ENCODE assay signal across 1 cellular context in the genomic region with DNA sequence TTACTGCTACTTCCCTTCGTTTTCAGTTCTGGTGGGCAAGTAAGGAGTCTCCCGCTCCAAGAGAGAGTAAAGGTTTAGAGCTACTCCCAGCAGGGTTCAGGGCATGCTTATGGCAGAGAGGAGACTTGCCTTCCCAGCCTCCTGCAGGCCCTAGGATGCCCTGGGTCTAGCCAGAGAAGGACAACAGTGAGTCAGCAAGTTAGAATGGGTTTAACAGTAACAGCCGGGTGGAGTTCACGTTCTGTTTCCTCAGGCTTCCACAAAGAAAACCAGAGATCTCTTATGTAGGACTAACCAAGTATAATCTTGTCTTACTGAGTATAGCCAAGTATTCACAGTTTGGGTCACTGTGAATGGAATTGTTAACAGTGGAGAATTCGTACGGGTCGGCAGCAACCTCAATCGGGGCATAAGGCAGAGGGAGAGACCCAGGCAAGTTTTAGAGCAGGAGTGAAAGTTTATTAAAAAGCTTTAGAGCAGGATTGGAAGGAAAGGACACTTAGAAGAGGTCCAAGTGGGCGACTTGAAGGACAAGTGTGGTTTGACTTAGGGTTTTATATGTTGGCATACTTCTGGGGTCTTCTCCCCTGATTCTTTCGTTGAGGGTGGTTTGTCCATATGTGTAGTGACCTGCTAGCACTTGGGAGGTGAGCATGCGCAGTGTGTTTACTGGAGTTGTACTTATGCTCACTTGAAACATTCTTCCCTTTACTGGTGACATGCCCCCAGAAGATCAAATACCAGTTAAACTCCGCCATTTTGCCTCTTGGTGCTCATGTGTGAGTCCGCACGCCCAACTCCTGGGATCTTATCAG.
TF ChIP-seq lines count a peak whose summit lies in the region.

No MANE protein-coding gene starts in this region.

TF ChIP-seq in K562, 482 proteins besides CTCF, POLR2A, EP300 and RAD21 (continued from another document and continues in another):
- TF ChIP-seq, protein P1, sequence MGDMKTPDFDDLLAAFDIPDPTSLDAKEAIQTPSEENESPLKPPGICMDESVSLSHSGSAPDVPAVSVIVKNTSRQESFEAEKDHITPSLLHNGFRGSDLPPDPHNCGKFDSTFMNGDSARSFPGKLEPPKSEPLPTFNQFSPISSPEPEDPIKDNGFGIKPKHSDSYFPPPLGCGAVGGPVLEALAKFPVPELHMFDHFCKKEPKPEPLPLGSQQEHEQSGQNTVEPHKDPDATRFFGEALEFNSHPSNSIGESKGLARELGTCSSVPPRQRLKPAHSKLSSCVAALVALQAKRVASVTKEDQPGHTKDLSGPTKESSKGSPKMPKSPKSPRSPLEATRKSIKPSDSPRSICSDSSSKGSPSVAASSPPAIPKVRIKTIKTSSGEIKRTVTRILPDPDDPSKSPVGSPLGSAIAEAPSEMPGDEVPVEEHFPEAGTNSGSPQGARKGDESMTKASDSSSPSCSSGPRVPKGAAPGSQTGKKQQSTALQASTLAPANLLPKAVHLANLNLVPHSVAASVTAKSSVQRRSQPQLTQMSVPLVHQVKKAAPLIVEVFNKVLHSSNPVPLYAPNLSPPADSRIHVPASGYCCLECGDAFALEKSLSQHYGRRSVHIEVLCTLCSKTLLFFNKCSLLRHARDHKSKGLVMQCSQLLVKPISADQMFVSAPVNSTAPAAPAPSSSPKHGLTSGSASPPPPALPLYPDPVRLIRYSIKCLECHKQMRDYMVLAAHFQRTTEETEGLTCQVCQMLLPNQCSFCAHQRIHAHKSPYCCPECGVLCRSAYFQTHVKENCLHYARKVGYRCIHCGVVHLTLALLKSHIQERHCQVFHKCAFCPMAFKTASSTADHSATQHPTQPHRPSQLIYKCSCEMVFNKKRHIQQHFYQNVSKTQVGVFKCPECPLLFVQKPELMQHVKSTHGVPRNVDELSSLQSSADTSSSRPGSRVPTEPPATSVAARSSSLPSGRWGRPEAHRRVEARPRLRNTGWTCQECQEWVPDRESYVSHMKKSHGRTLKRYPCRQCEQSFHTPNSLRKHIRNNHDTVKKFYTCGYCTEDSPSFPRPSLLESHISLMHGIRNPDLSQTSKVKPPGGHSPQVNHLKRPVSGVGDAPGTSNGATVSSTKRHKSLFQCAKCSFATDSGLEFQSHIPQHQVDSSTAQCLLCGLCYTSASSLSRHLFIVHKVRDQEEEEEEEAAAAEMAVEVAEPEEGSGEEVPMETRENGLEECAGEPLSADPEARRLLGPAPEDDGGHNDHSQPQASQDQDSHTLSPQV (IDR thresholded peaks at IDR 0.05), result peak; percentile 98
- TF ChIP-seq, protein P2, sequence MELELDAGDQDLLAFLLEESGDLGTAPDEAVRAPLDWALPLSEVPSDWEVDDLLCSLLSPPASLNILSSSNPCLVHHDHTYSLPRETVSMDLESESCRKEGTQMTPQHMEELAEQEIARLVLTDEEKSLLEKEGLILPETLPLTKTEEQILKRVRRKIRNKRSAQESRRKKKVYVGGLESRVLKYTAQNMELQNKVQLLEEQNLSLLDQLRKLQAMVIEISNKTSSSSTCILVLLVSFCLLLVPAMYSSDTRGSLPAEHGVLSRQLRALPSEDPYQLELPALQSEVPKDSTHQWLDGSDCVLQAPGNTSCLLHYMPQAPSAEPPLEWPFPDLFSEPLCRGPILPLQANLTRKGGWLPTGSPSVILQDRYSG (tag; conservative IDR thresholded peaks at IDR 0.05; ENCODE audit: low read depth), result peak; percentile 74; the same call in 1 of the 2 replicates
- TF ChIP-seq, protein P3, sequence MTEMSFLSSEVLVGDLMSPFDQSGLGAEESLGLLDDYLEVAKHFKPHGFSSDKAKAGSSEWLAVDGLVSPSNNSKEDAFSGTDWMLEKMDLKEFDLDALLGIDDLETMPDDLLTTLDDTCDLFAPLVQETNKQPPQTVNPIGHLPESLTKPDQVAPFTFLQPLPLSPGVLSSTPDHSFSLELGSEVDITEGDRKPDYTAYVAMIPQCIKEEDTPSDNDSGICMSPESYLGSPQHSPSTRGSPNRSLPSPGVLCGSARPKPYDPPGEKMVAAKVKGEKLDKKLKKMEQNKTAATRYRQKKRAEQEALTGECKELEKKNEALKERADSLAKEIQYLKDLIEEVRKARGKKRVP (CRISPR knock-in tag; IDR thresholded peaks at IDR 0.05), result no peak
- TF ChIP-seq NRF1 (conservative IDR thresholded peaks at IDR 0.05 in 1 of 2, IDR thresholded peaks at IDR 0.05 in 1 of 2) (peak; percentile 90 to 92), FOXA1 (IDR thresholded peaks at IDR 0.05; ENCODE audit: borderline replicate concordance) (no peak), KLF6 (CRISPR knock-in tag; IDR thresholded peaks at IDR 0.05; ENCODE audit: borderline replicate concordance) (peak; percentile 44; the same call in 1 of the 2 replicates), ZZZ3 (IDR thresholded peaks at IDR 0.05) (no peak), YY1 (IDR thresholded peaks at IDR 0.05; ENCODE audit: borderline replicate concordance in 1 of 3, control insufficient read depth in 1 of 3, extremely low read depth in 1 of 3, insufficient read depth in 3 of 3, insufficient read length in 1 of 3, insufficient replicate concordance in 2 of 3, low read depth in 1 of 3, low read length in 2 of 3) (peak in 1 of 3 experiments; percentile 77), POLR2AphosphoS2 (IDR thresholded peaks at IDR 0.05; ENCODE audit: low read length) (no peak), POU5F1 (IDR thresholded peaks at IDR 0.05; ENCODE audit: borderline replicate concordance, low read depth, low read length, partially characterized antibody) (no peak), PHB2 (IDR thresholded peaks at IDR 0.05; ENCODE audit: low read depth) (no peak), TARDBP (IDR thresholded peaks at IDR 0.05) (0 out of 2 replicates have a peak, but pooled peaks have one; percentile 48), XRCC3 (IDR thresholded peaks at IDR 0.05) (no peak), NR2C2 (CRISPR knock-in tag; IDR thresholded peaks at IDR 0.05) (no peak), NR2C2 (tag; IDR thresholded peaks at IDR 0.05) (peak; percentile 77), HEY1 (CRISPR knock-in tag; IDR thresholded peaks at IDR 0.05; ENCODE audit: borderline replicate concordance) (no peak), HMGN3 (IDR thresholded peaks at IDR 0.05; ENCODE audit: borderline replicate concordance, extremely low read depth, insufficient read length, low read depth, low read length) (no peak)
- TF ChIP-seq, protein P4, sequence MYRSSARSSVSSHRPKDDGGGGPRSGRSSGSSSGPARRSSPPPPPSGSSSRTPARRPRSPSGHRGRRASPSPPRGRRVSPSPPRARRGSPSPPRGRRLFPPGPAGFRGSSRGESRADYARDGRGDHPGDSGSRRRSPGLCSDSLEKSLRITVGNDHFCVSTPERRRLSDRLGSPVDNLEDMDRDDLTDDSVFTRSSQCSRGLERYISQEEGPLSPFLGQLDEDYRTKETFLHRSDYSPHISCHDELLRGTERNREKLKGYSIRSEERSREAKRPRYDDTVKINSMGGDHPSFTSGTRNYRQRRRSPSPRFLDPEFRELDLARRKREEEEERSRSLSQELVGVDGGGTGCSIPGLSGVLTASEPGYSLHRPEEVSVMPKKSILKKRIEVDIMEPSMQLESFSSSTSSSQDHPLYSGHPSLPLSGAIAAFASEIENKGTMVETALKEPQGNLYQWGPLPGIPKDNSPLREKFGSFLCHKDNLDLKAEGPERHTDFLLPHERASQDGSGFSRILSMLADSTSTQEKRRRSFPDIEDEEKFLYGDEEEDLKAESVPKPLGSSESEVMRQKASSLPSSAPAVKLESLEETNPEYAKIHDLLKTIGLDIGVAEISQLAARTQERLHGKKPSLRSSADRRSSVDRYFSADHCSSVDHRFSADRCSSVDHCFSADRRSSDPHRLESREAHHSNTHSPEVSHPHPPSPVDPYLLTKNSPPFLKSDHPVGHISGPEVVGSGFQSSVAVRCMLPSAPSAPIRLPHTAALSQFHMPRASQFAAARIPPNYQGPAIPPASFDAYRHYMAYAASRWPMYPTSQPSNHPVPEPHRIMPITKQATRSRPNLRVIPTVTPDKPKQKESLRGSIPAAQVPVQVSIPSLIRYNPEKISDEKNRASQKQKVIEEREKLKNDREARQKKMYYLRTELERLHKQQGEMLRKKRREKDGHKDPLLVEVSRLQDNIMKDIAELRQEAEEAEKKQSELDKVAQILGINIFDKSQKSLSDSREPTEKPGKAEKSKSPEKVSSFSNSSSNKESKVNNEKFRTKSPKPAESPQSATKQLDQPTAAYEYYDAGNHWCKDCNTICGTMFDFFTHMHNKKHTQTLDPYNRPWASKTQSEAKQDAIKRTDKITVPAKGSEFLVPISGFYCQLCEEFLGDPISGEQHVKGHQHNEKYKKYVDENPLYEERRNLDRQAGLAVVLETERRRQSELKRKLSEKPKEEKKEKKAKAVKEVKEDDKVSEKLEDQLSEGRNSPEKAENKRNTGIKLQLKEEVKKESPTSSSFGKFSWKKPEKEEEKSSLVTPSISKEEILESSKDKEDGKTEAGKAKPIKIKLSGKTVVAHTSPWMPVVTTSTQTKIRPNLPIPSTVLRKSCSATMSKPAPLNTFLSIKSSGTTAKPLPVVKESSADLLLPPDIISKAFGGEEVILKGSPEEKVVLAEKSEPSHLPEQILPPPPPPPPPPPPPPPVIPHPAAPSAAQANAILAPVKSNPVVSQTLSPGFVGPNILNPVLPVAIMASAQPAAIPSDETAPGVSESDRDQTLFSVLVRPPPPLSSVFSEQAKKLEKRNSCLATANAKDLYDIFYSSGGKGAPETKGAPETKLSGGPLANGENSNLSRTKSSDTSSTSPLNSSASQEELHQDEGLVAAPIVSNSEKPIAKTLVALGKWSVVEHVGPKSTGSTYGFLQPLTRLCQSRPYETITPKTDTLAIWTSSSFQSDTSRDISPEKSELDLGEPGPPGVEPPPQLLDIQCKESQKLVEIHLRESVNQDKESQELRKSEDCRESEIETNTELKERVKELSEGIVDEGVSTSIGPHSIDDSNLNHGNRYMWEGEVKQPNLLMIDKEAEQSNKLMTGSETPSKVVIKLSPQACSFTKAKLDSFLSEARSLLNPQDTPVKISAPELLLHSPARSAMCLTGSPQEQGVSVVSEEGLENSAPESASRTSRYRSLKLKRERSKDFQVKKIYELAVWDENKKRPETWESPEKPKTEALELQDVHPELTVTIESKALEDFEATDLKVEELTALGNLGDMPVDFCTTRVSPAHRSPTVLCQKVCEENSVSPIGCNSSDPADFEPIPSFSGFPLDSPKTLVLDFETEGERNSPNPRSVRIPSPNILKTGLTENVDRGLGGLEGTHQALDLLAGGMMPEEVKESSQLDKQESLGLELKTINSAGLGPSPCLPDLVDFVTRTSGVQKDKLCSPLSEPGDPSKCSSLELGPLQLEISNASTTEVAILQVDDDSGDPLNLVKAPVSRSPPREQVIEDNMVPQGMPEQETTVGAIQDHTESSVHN (IDR thresholded peaks at IDR 0.05; ENCODE audit: borderline replicate concordance in 1 of 2, low read depth in 1 of 2), result no peak
- TF ChIP-seq, protein P5, sequence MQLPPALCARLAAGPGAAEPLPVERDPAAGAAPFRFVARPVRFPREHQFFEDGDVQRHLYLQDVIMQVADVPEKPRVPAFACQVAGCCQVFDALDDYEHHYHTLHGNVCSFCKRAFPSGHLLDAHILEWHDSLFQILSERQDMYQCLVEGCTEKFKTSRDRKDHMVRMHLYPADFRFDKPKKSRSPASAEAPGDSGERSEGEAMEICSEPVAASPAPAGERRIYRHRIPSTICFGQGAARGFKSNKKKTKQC (CRISPR knock-in tag; IDR thresholded peaks at IDR 0.05), result no peak
- TF ChIP-seq, protein P6, sequence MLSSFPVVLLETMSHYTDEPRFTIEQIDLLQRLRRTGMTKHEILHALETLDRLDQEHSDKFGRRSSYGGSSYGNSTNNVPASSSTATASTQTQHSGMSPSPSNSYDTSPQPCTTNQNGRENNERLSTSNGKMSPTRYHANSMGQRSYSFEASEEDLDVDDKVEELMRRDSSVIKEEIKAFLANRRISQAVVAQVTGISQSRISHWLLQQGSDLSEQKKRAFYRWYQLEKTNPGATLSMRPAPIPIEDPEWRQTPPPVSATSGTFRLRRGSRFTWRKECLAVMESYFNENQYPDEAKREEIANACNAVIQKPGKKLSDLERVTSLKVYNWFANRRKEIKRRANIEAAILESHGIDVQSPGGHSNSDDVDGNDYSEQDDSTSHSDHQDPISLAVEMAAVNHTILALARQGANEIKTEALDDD (IDR thresholded peaks at IDR 0.05), result peak; percentile 92
- TF ChIP-seq, protein P7, sequence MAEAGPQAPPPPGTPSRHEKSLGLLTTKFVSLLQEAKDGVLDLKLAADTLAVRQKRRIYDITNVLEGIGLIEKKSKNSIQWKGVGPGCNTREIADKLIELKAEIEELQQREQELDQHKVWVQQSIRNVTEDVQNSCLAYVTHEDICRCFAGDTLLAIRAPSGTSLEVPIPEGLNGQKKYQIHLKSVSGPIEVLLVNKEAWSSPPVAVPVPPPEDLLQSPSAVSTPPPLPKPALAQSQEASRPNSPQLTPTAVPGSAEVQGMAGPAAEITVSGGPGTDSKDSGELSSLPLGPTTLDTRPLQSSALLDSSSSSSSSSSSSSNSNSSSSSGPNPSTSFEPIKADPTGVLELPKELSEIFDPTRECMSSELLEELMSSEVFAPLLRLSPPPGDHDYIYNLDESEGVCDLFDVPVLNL (CRISPR knock-in tag; IDR thresholded peaks at IDR 0.05; ENCODE audit: low read depth), result no peak
- TF ChIP-seq, protein P8, sequence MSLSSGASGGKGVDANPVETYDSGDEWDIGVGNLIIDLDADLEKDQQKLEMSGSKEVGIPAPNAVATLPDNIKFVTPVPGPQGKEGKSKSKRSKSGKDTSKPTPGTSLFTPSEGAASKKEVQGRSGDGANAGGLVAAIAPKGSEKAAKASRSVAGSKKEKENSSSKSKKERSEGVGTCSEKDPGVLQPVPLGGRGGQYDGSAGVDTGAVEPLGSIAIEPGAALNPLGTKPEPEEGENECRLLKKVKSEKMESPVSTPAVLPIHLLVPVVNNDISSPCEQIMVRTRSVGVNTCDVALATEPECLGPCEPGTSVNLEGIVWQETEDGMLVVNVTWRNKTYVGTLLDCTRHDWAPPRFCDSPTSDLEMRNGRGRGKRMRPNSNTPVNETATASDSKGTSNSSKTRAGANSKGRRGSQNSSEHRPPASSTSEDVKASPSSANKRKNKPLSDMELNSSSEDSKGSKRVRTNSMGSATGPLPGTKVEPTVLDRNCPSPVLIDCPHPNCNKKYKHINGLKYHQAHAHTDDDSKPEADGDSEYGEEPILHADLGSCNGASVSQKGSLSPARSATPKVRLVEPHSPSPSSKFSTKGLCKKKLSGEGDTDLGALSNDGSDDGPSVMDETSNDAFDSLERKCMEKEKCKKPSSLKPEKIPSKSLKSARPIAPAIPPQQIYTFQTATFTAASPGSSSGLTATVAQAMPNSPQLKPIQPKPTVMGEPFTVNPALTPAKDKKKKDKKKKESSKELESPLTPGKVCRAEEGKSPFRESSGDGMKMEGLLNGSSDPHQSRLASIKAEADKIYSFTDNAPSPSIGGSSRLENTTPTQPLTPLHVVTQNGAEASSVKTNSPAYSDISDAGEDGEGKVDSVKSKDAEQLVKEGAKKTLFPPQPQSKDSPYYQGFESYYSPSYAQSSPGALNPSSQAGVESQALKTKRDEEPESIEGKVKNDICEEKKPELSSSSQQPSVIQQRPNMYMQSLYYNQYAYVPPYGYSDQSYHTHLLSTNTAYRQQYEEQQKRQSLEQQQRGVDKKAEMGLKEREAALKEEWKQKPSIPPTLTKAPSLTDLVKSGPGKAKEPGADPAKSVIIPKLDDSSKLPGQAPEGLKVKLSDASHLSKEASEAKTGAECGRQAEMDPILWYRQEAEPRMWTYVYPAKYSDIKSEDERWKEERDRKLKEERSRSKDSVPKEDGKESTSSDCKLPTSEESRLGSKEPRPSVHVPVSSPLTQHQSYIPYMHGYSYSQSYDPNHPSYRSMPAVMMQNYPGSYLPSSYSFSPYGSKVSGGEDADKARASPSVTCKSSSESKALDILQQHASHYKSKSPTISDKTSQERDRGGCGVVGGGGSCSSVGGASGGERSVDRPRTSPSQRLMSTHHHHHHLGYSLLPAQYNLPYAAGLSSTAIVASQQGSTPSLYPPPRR (CRISPR knock-in tag; IDR thresholded peaks at IDR 0.05; ENCODE audit: borderline replicate concordance), result no peak
- TF ChIP-seq, protein P9, sequence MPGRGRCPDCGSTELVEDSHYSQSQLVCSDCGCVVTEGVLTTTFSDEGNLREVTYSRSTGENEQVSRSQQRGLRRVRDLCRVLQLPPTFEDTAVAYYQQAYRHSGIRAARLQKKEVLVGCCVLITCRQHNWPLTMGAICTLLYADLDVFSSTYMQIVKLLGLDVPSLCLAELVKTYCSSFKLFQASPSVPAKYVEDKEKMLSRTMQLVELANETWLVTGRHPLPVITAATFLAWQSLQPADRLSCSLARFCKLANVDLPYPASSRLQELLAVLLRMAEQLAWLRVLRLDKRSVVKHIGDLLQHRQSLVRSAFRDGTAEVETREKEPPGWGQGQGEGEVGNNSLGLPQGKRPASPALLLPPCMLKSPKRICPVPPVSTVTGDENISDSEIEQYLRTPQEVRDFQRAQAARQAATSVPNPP (IDR thresholded peaks at IDR 0.05; ENCODE audit: borderline replicate concordance, insufficient read depth, insufficient read length), result no peak
